Comparison of ENCODE assay signal across 9 cellular contexts in the genomic region with DNA sequence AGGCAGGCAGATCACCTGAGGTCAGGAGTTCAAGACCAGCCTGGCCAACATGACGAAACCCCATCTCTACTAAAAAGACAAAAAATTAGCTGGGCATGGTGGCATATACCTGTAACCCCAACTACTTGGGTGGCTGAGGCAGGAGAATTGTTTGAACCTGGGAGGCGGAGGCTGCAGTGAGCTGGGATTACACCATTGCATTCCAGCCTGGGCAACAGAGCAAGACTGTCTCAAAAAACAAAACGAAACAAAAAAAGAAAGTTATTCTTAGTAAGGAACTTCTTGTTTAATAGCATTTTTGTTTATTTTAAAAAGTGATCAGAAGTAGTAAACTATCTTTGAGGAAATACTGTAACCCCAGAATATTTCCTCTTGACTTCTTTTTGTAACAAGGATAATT. TPM values are rescaled to one million over a fixed set of nuclear protein-coding genes. Genes with fewer than 3 reads are reported as not detected.
DNase-seq lines count a peak whose midpoint lies in the region; ATAC-seq and TF ChIP-seq lines count a peak whose summit lies in the region.
"Not testable (repeated sequence)": the region's sequence is repeated elsewhere in the genome, so short reads cannot be mapped to it uniquely, and the experiment has no call there.
"Had no signal": no experiment of that assay in that cellular context is flagged by ENCODE, and none has a peak within 500 bp of the region (broad histone marks: within the 10 kb centered on the region; RNA-seq: fewer than 3 reads in every experiment).

No MANE protein-coding gene starts in this region.

- H3K27ac Mint-ChIP-seq in CD4-positive, CD25-positive, alpha-beta regulatory T cell = peak overlapping the region; percentile 50 to 74 (median 73)
- peak overlapping the region; percentile 79 for H3K27ac Mint-ChIP-seq in activated naive CD4-positive, alpha-beta T cell treated with anti-CD3 and anti-CD28 coated beads, Interleukin-2, amount 50 U/mL, for 24 hours
- H3K27ac Mint-ChIP-seq in naive thymus-derived CD4-positive, alpha-beta T cell = peak overlapping the region in 6 of 9 donors; percentile 6 to 80 (median 54)
- H3K27ac Mint-ChIP-seq in stimulated activated effector memory CD8-positive, alpha-beta T cell treated with anti-CD3 and anti-CD28 coated beads, Interleukin-12 subunit alpha, Interleukin-12 subunit beta, amount 100 ng/mL, for 72 hours = peak overlapping the region; percentile 78

- not testable (repeated sequence) for H3K4me3 Mint-ChIP-seq in CD4-positive, CD25-positive, alpha-beta regulatory T cell; activated naive CD4-positive, alpha-beta T cell treated with anti-CD3 and anti-CD28 coated beads, Interleukin-2, amount 50 U/mL, for 24 hours; naive thymus-derived CD4-positive, alpha-beta T cell; stimulated activated effector memory CD8-positive, alpha-beta T cell treated with anti-CD3 and anti-CD28 coated beads, Interleukin-12 subunit alpha, Interleukin-12 subunit beta, amount 100 ng/mL, for 72 hours

- not testable (repeated sequence) for H3K9me3 Mint-ChIP-seq in CD4-positive, CD25-positive, alpha-beta regulatory T cell; activated naive CD4-positive, alpha-beta T cell treated with anti-CD3 and anti-CD28 coated beads, Interleukin-2, amount 50 U/mL, for 24 hours; naive thymus-derived CD4-positive, alpha-beta T cell; stimulated activated effector memory CD8-positive, alpha-beta T cell treated with anti-CD3 and anti-CD28 coated beads, Interleukin-12 subunit alpha, Interleukin-12 subunit beta, amount 100 ng/mL, for 72 hours

- H3K36me3 Mint-ChIP-seq in CD4-positive, CD25-positive, alpha-beta regulatory T cell = peaks cover 41% of the 10 kb centered on the region
- peaks cover 11% of the 10 kb centered on the region for H3K36me3 Mint-ChIP-seq in activated naive CD4-positive, alpha-beta T cell treated with anti-CD3 and anti-CD28 coated beads, Interleukin-2, amount 50 U/mL, for 24 hours
- H3K36me3 Mint-ChIP-seq in naive thymus-derived CD4-positive, alpha-beta T cell = peaks cover 7 to 48% (median 32%) of the 10 kb centered on the region in 5 donors
- H3K36me3 Mint-ChIP-seq in stimulated activated effector memory CD8-positive, alpha-beta T cell treated with anti-CD3 and anti-CD28 coated beads, Interleukin-12 subunit alpha, Interleukin-12 subunit beta, amount 100 ng/mL, for 72 hours = peaks cover 59% of the 10 kb centered on the region

- CTCF ChIA-PET in naive thymus-derived CD4-positive, alpha-beta T cell (lab: Charles Lee) = not testable (repeated sequence)

- POLR2A ChIA-PET in naive thymus-derived CD4-positive, alpha-beta T cell (lab: Charles Lee) = not testable (repeated sequence)

- not testable (repeated sequence) for H3K27me3 ChIP-seq in CD4-positive, CD25-positive, alpha-beta regulatory T cell (ENCODE audit: control insufficient read depth, insufficient read depth, low read length); naive thymus-derived CD4-positive, alpha-beta T cell (ENCODE audit: control insufficient read depth in 2 of 2, insufficient read depth in 2 of 2, low read length in 2 of 2)

- H3K4me3 ChIP-seq in CD4-positive, CD25-positive, alpha-beta regulatory T cell (ENCODE audit: low read depth, low read length); choroid plexus epithelial cell (ENCODE audit: low read depth, low read length); naive thymus-derived CD4-positive, alpha-beta T cell (ENCODE audit: low read length): not testable (repeated sequence)

- not testable (repeated sequence) for H3K27ac ChIP-seq in CD4-positive, CD25-positive, alpha-beta regulatory T cell (ENCODE audit: insufficient read depth, low read length, poor library complexity, severe bottlenecking); naive thymus-derived CD4-positive, alpha-beta T cell (ENCODE audit: low read depth, low read length)

- H3K27me3 Mint-ChIP-seq in CD4-positive, CD25-positive, alpha-beta regulatory T cell; activated naive CD4-positive, alpha-beta T cell treated with anti-CD3 and anti-CD28 coated beads, Interleukin-2, amount 50 U/mL, for 24 hours; naive thymus-derived CD4-positive, alpha-beta T cell: not testable (repeated sequence)

- H3K4me1 Mint-ChIP-seq in CD4-positive, CD25-positive, alpha-beta regulatory T cell = peaks cover 5 to 12% (median 8%) of the 10 kb centered on the region in 4 donors
- not testable (repeated sequence) for H3K4me1 Mint-ChIP-seq in activated naive CD4-positive, alpha-beta T cell treated with anti-CD3 and anti-CD28 coated beads, Interleukin-2, amount 50 U/mL, for 24 hours; naive thymus-derived CD4-positive, alpha-beta T cell; stimulated activated effector memory CD8-positive, alpha-beta T cell treated with anti-CD3 and anti-CD28 coated beads, Interleukin-12 subunit alpha, Interleukin-12 subunit beta, amount 100 ng/mL, for 72 hours

- DNase-seq in CD4-positive, CD25-positive, alpha-beta regulatory T cell; naive thymus-derived CD4-positive, alpha-beta T cell; stimulated activated effector memory CD8-positive, alpha-beta T cell treated with anti-CD3 and anti-CD28 coated beads, Interleukin-12 subunit alpha, Interleukin-12 subunit beta, amount 100 ng/mL, for 72 hours (ENCODE audit: low spot score in 2 of 2): not testable (repeated sequence)
- DNase-seq in M059J (ENCODE audit: low read depth) (peak; percentile 12), choroid plexus epithelial cell (ENCODE audit: low read depth) (peak; percentile 23), glomerular visceral epithelial cell (ENCODE audit: extremely low spot score) (peak; percentile 18)

- not testable (repeated sequence) for H3K4me1 ChIP-seq in CD4-positive, CD25-positive, alpha-beta regulatory T cell (ENCODE audit: control insufficient read depth, insufficient read depth, low read length, poor library complexity, severe bottlenecking); naive thymus-derived CD4-positive, alpha-beta T cell (ENCODE audit: control insufficient read depth in 2 of 2, insufficient read depth in 2 of 2, low read length in 2 of 2)

- ATAC-seq in CD4-positive, CD25-positive, alpha-beta regulatory T cell (ENCODE audit: low read depth in 2 of 2); naive thymus-derived CD4-positive, alpha-beta T cell; stimulated activated effector memory CD8-positive, alpha-beta T cell treated with anti-CD3 and anti-CD28 coated beads, Interleukin-12 subunit alpha, Interleukin-12 subunit beta, amount 100 ng/mL, for 72 hours: not testable (repeated sequence)

- TF ChIP-seq CTCF in choroid plexus epithelial cell (conservative IDR thresholded peaks at IDR 0.05; ENCODE audit: low read depth, low read length) = not testable (repeated sequence)

- intact Hi-C loops in naive thymus-derived CD4-positive, alpha-beta T cell (cut with micrococcal nuclease) = loop anchor here in 1 of 2 donors (10.0 kb wide), 1 partner anchor 182 kb away; no protein-coding TSS in a partner anchor

- not testable (repeated sequence) for H3K9me3 ChIP-seq in CD4-positive, CD25-positive, alpha-beta regulatory T cell (ENCODE audit: control insufficient read depth in 2 of 2, low read length in 2 of 2); naive thymus-derived CD4-positive, alpha-beta T cell (ENCODE audit: control insufficient read depth in 2 of 3, low read length in 3 of 3)

- H3K36me3 ChIP-seq in CD4-positive, CD25-positive, alpha-beta regulatory T cell (ENCODE audit: control insufficient read depth, insufficient read depth, low read length) = peaks cover 46% of the 10 kb centered on the region
- H3K36me3 ChIP-seq in naive thymus-derived CD4-positive, alpha-beta T cell (ENCODE audit: control insufficient read depth in 2 of 3, insufficient read depth in 3 of 3, low read length in 3 of 3) = peaks cover 9 to 37% (median 22%) of the 10 kb centered on the region in 3 experiments

RNA-seq across cellular contexts. Expression of gene PTH2R, which starts 50.2 kb away (rescaled TPM):
- total RNA-seq in CD4-positive, CD25-positive, alpha-beta regulatory T cell = not detected
- not detected for polyA plus RNA-seq in CD4-positive, CD25-positive, alpha-beta regulatory T cell
- total RNA-seq in M059J (2014; rRNA removed; shearing (Covaris generic)) = not detected in 2 replicates
- under 1 TPM in 3 of 5 experiments, not detected in 2; 0.19 to 0.44 (median 0.43) TPM for total RNA-seq in naive thymus-derived CD4-positive, alpha-beta T cell
- polyA plus RNA-seq in naive thymus-derived CD4-positive, alpha-beta T cell = not detected
- total RNA-seq: GM23248 had no signal
- polyA plus RNA-seq: BJ, GM23248 had no signal
